10 cellular contexts compared by ENCODE assay signal in the genomic region with DNA sequence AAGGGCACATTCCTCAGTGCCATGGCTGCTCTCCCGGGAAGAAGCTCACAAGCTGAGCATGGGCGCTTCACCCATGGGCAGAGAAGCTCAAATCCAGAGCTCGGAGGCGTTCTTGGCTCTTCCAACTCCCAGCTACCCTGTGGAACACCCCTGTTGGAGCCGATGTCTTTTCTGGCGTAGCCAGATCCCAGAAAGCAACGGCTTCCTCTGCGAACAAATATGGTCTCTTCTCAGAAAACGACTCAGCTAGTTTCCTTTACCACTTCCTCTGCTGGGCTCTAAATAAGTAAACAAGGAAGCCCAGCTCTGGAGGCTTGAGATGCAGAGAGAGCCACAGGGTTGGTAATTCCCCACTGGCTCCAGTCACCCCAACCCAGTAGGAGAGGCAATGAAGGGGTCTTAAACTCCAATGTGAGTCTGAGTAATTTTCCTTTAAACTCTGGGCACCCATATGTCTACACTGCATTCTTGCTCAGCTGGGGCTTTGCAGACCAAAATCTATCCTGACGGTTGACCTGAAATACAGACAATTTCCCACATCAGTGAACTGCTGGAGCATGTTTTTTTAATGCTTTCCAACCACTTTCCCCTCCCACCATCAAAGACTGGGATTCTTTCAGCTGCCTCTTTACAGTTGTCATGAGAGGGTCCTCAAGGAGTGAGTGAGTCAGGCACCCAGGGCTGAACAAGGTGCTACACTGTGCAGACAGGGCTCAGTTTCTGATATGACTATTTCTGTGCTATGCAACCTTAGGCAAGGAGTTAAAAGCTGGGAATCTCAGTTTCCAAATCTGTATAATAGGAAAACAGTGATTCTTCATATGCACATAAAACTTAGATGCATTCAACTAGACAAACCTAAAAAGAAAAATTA. TPM values are rescaled to one million over a fixed set of nuclear protein-coding genes. Genes with fewer than 3 reads are reported as not detected.
A peak's percentile ranks its signal among the peaks of the same experiment; 100 is the strongest.
DNase-seq lines count a peak whose midpoint lies in the region; ATAC-seq and TF ChIP-seq lines count a peak whose summit lies in the region.
"Had no signal": no experiment of that assay in that cellular context is flagged by ENCODE, and none has a peak within 500 bp of the region (broad histone marks: within the 10 kb centered on the region; RNA-seq: fewer than 3 reads in every experiment).

Gene LCP2 (minus strand): TSS at position 189 of the 874 bp plus-strand sequence. CDS start 166 bp downstream, at position 23.

- no peaks in the 10 kb centered on the region for H3K36me3 ChIP-seq in duodenal mucosa (ENCODE audit: control insufficient read depth in 1 of 2, insufficient read depth in 2 of 2, low read length in 2 of 2)
- no peaks in the 10 kb centered on the region for H3K36me3 ChIP-seq in gastrocnemius medialis
- H3K36me3 ChIP-seq in endodermal cell (ENCODE audit: control insufficient read depth, insufficient read depth, low read length): no peaks in the 10 kb centered on the region

- peak within 1 kb of the TSS; percentile 99 for H3K4me3 Mint-ChIP-seq in T-helper 17 cell
- no peak within 1 kb of the TSS for H3K4me3 Mint-ChIP-seq in endodermal cell

- peak in 1 of 3 donors; percentile 48 for DNase-seq in T-helper 17 cell
- no peak for DNase-seq in gastrocnemius medialis
- DNase-seq in NCI-H146 (lab: John Stamatoyannopoulos, UW): no peak
- no peak for DNase-seq in AG08396 (ENCODE audit: low spot score)
- no peak for DNase-seq in endodermal cell

- in situ Hi-C loops in gastrocnemius medialis (cut with MboI; ENCODE audit: low sequenced_read_pairs in 4 of 4): no loop called here

- H3K27ac ChIP-seq in duodenal mucosa (ENCODE audit: low read depth, low read length) (peak within 1 kb of the TSS; percentile 85), gastrocnemius medialis (peak within 1 kb of the TSS; percentile 54 to 79 (median 65)), endodermal cell (ENCODE audit: low read depth, low read length) (no peak within 1 kb of the TSS)

- intact Hi-C loops in gastrocnemius medialis (cut with DNase I; ENCODE audit: low total_unique reads): loop anchor here (5.0 kb wide), 1 partner anchor 34 kb away; no protein-coding TSS in a partner anchor

- H3K4me1 Mint-ChIP-seq in T-helper 17 cell: peaks cover 66% of the 10 kb centered on the region
- H3K4me1 Mint-ChIP-seq in endodermal cell: peaks cover 7% of the 10 kb centered on the region

- TF ChIP-seq CTCF in gastrocnemius medialis (IDR thresholded peaks at IDR 0.05 in 4 of 5, conservative IDR thresholded peaks at IDR 0.05 in 1 of 5) (no peak), endodermal cell (conservative IDR thresholded peaks at IDR 0.05) (no peak)

- H3K9me3 ChIP-seq in T-helper 17 cell (ENCODE audit: control insufficient read depth, low read length, poor library complexity, severe bottlenecking): no peaks in the 10 kb centered on the region
- H3K9me3 ChIP-seq in duodenal mucosa (ENCODE audit: control insufficient read depth in 1 of 2, low read length in 2 of 2): no peaks in the 10 kb centered on the region
- H3K9me3 ChIP-seq in gastrocnemius medialis: no peaks in the 10 kb centered on the region
- H3K9me3 ChIP-seq in endodermal cell (ENCODE audit: control insufficient read depth, low read length): no peaks in the 10 kb centered on the region

- ATAC-seq in HG02938 (IDR thresholded peaks at IDR 0.05; ENCODE audit: unreplicated experiment): peak; percentile 40
- peak; percentile 80 for ATAC-seq in T-helper 17 cell
- ATAC-seq in gastrocnemius medialis: peak; percentile 51 to 55

- TF ChIP-seq POLR2A in GM19099 (IDR thresholded peaks at IDR 0.05; ENCODE audit: extremely low read depth, insufficient read length, low read depth) (peak; percentile 41), gastrocnemius medialis (IDR thresholded peaks at IDR 0.05) (peak; percentile 23 to 38)

- H3K4me3 ChIP-seq in duodenal mucosa (ENCODE audit: low read depth in 1 of 2, low read length in 2 of 2) (peak within 1 kb of the TSS; percentile 80 to 87), gastrocnemius medialis (peak within 1 kb of the TSS; percentile 8 to 57 (median 43)), endodermal cell (ENCODE audit: low read length) (no peak within 1 kb of the TSS)

- H3K36me3 Mint-ChIP-seq in T-helper 17 cell (ENCODE audit: low read depth) (peaks cover 22% of the 10 kb centered on the region), endodermal cell (ENCODE audit: low read depth) (no peaks in the 10 kb centered on the region)

- H3K27me3 ChIP-seq in duodenal mucosa (ENCODE audit: control insufficient read depth in 1 of 2, insufficient read depth in 2 of 2, low read length in 2 of 2) (no peaks in the 10 kb centered on the region), gastrocnemius medialis (no peaks in the 10 kb centered on the region), endodermal cell (ENCODE audit: control insufficient read depth, insufficient read depth, low read length, poor library complexity, severe bottlenecking) (peaks cover 43% of the 10 kb centered on the region)

- H3K27me3 Mint-ChIP-seq in T-helper 17 cell (no peaks in the 10 kb centered on the region), endodermal cell (ENCODE audit: insufficient read depth) (peaks cover 23% of the 10 kb centered on the region)

- H3K9me3 Mint-ChIP-seq in endodermal cell: no peaks in the 10 kb centered on the region

- H3K4me1 ChIP-seq in duodenal mucosa (ENCODE audit: control insufficient read depth in 1 of 2, insufficient read depth in 2 of 2, low read length in 2 of 2) (peaks cover 7 to 26% of the 10 kb centered on the region in 2 donors), gastrocnemius medialis (peaks cover 0 to 3% of the 10 kb centered on the region in 2 donors), endodermal cell (ENCODE audit: control insufficient read depth, insufficient read depth, low read length) (no peaks in the 10 kb centered on the region)

- H3K9ac ChIP-seq in duodenal mucosa (ENCODE audit: low read depth in 1 of 2, low read length in 2 of 2) (peak within 1 kb of the TSS; percentile 82 to 88), endodermal cell (ENCODE audit: extremely low read depth, low read length, poor library complexity, severe bottlenecking) (no peak within 1 kb of the TSS)

- peak within 1 kb of the TSS; percentile 100 for H3K27ac Mint-ChIP-seq in T-helper 17 cell
- no peak within 1 kb of the TSS for H3K27ac Mint-ChIP-seq in endodermal cell

- WGBS in endodermal cell (ENCODE audit: insufficient coverage in 1 of 2, insufficient read length in 1 of 2), 2 experiments: 93% methylated on average over 7 to 10 of the region's 10 CpGs

RNA-seq across cellular contexts. Expression of gene LCP2, which starts in this region (rescaled TPM):
- total RNA-seq in T-helper 17 cell (100 to 1,000 TPM; 304 to 333 TPM), gastrocnemius medialis (1 to 10 TPM; 1.9 to 3.2 (median 2.3) TPM), endodermal cell (under 1 TPM in 1 of 2 donors, not detected in 1; 0.11 TPM)
- polyA plus RNA-seq in endodermal cell (2013, experiment 1 of 2): not detected
- polyA plus RNA-seq in endodermal cell (2013, experiment 2 of 2): not detected
- total RNA-seq: fibroblast of villous mesenchyme, NCI-H460 had no signal

Comparison
In these comparisons a context has a peak if more than half of its experiments do, and no peak if none do; other contexts are left out.
1. RNA of gene LCP2 (total RNA-seq): 304 to 333 TPM in T-helper 17 cell; 1.9 to 3.2 TPM in gastrocnemius medialis and 0.11 TPM in endodermal cell; every median in the first group is over 10 times any median in the second.
2. Peak in every context shown above with its lines, with median percentiles within 50 percentile points of each other: ATAC-seq.